Comparison of ENCODE assay signal across 8 cellular contexts in the genomic region with DNA sequence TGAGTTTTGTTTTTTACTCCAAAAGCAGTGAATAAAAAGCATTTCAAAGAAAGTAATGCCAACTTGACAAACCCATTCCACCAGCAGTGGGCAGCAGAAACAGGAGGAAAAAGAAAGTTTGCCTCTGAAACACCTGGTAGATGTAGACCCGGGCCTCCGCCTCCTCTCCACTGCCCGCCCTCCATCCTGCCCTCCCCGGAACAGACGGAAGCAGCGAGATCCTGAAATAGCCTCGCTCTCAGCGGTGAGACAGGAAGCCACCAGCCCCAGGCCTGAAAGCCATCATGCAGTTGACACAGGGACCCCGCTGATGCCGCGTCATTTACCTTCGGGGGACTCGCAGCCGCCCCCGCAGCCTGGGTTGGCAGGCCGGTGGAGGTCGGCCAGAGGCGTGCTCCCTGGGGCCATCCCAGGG.
A peak's percentile ranks its signal among the peaks of the same experiment; 100 is the strongest.
DNase-seq lines count a peak whose midpoint lies in the region; ATAC-seq, FAIRE-seq and TF ChIP-seq lines count a peak whose summit lies in the region.

No MANE protein-coding gene starts in this region.

- 19% methylated on average over 18 of the region's 18 CpGs for WGBS in mesenchymal stem cell

- H3K9ac ChIP-seq in Loucy (ENCODE audit: low read depth, low read length, poor library complexity, severe bottlenecking) (peak overlapping the region; percentile 80), mesenchymal stem cell (ENCODE audit: low read length) (no peak overlapping the region)

- H3K79me2 ChIP-seq in Loucy (ENCODE audit: insufficient read depth, low read length) = no peaks in the 10 kb centered on the region

- no peak overlapping the region for H2BK5ac ChIP-seq in mesenchymal stem cell (ENCODE audit: low read depth, low read length, poor library complexity, severe bottlenecking)

- H4K20me1 ChIP-seq in Loucy (ENCODE audit: insufficient read depth, low read length, poor library complexity, severe bottlenecking) = no peaks in the 10 kb centered on the region

- peak; percentile 72; the same call in 1 of the 2 replicates for TF ChIP-seq POLR2A in GM12892 (IDR thresholded peaks at IDR 0.05; ENCODE audit: low read depth, low read length)

- no peak overlapping the region for H3K27ac ChIP-seq in mesenchymal stem cell (ENCODE audit: low read length, poor library complexity, severe bottlenecking)

- H3K14ac ChIP-seq in mesenchymal stem cell (ENCODE audit: low read length in 2 of 2) = peak overlapping the region in 1 of 2 experiments; percentile 7

- H3K4me3 ChIP-seq in Loucy (ENCODE audit: low read length, poor library complexity, severe bottlenecking) (peak overlapping the region; percentile 70), mesenchymal stem cell (ENCODE audit: insufficient read depth in 1 of 2, low read depth in 1 of 2, low read length in 2 of 2) (peak overlapping the region in 1 of 2 experiments; percentile 14)

- H2AK5ac ChIP-seq in mesenchymal stem cell (ENCODE audit: low read length, severe bottlenecking) = no peak overlapping the region

- ATAC-seq in GM21717 (IDR thresholded peaks at IDR 0.05; ENCODE audit: unreplicated experiment) = peak; percentile 96

- no peak overlapping the region for H4K91ac ChIP-seq in mesenchymal stem cell (ENCODE audit: low read length)

- no peak overlapping the region for H3K23ac ChIP-seq in mesenchymal stem cell (ENCODE audit: low read length in 2 of 2)

- H3K27me3 ChIP-seq in Loucy (ENCODE audit: insufficient read depth, low read length, poor library complexity, severe bottlenecking) (no peaks in the 10 kb centered on the region), mesenchymal stem cell (ENCODE audit: control insufficient read depth in 1 of 2, insufficient read depth in 1 of 2, low read length in 2 of 2) (peaks cover 43 to 64% of the 10 kb centered on the region in 2 experiments)

- TF ChIP-seq CTCF in Loucy (conservative IDR thresholded peaks at IDR 0.05; ENCODE audit: low read length) = peak; percentile 84

- H2BK15ac ChIP-seq in mesenchymal stem cell (ENCODE audit: low read depth, poor library complexity, severe bottlenecking) = no peak overlapping the region

- H3K79me1 ChIP-seq in mesenchymal stem cell (replicated peaks; ENCODE audit: low read length, poor library complexity, severe bottlenecking) = no peaks in the 10 kb centered on the region

- FAIRE-seq in GM12892 (lab: Jason Lieb, UNC) = peak; percentile 96

- peaks cover 36% of the 10 kb centered on the region for H3K4me1 ChIP-seq in Loucy (ENCODE audit: insufficient read depth, low read length, poor library complexity, severe bottlenecking)
- peaks cover 3% of the 10 kb centered on the region for H3K4me1 ChIP-seq in mesenchymal stem cell (ENCODE audit: control insufficient read depth, insufficient read depth, low read depth, low read length)

- peak; percentile 74 for DNase-seq in GM12892 (ENCODE audit: insufficient read length)
- peak; percentile 36 for DNase-seq in activated T-cell treated with anti-CD3 and anti-CD28 coated beads for 4 hours
- peak; percentile 40 for DNase-seq in iPS DF 19.7 (ENCODE audit: low read depth, low spot score)
- peak; percentile 33 for DNase-seq in stimulated activated CD8-positive, alpha-beta memory T cell treated with anti-CD3 and anti-CD28 coated beads, Interleukin-12 subunit alpha, Interleukin-12 subunit beta, amount 100 ng/mL, for 1 hour (ENCODE audit: low read depth)
- no peak for DNase-seq in mesenchymal stem cell
- no peak for DNase-seq in 8988T

- H2BK12ac ChIP-seq in mesenchymal stem cell (ENCODE audit: low read length in 2 of 2) = no peak overlapping the region

- H2AFZ ChIP-seq in Loucy (ENCODE audit: low read length) (peak overlapping the region; percentile 66), mesenchymal stem cell (ENCODE audit: low read depth, low read length) (no peak overlapping the region)

- H3K36me3 ChIP-seq in Loucy (ENCODE audit: insufficient read depth, low read length) (no peaks in the 10 kb centered on the region), mesenchymal stem cell (ENCODE audit: control insufficient read depth in 1 of 2, insufficient read depth in 2 of 2, low read depth in 1 of 2, low read length in 2 of 2) (no peaks in the 10 kb centered on the region)

- no peak overlapping the region for H4K8ac ChIP-seq in mesenchymal stem cell (ENCODE audit: low read length)

- H3K9me3 ChIP-seq in Loucy (ENCODE audit: insufficient read depth, low read depth, low read length) (no peaks in the 10 kb centered on the region), mesenchymal stem cell (ENCODE audit: control insufficient read depth, low read length) (no peaks in the 10 kb centered on the region)

- H3K4ac ChIP-seq in mesenchymal stem cell (ENCODE audit: low read depth in 1 of 2, low read length in 2 of 2) = no peak overlapping the region

- H2BK120ac ChIP-seq in mesenchymal stem cell (ENCODE audit: low read depth, low read length) = no peak overlapping the region

- H3K4me2 ChIP-seq in Loucy (ENCODE audit: low read depth, low read length, poor library complexity, severe bottlenecking) (peak overlapping the region; percentile 83), mesenchymal stem cell (ENCODE audit: low read length, poor library complexity, severe bottlenecking) (no peak overlapping the region)

- H3K18ac ChIP-seq in mesenchymal stem cell (ENCODE audit: low read depth in 1 of 2, low read length in 2 of 2) = no peak overlapping the region

- H3F3A ChIP-seq in Loucy (ENCODE audit: low read depth) = no peaks in the 10 kb centered on the region

- no peaks in the 10 kb centered on the region for H3K9me2 ChIP-seq in Loucy (replicated peaks; ENCODE audit: low read depth, low read length)

Comparison
In these comparisons a context has a peak if more than half of its experiments do, and no peak if none do; other contexts are left out.
1. DNase-seq: peak in GM12892 (single experiment), activated T-cell treated with anti-CD3 and anti-CD28 coated beads for 4 hours (single experiment), iPS DF 19.7 (single experiment) and stimulated activated CD8-positive, alpha-beta memory T cell treated with anti-CD3 and anti-CD28 coated beads, Interleukin-12 subunit alpha, Interleukin-12 subunit beta, amount 100 ng/mL, for 1 hour (single experiment); none in mesenchymal stem cell (single experiment) and 8988T (single experiment).